ENCODE assay signal across 8 cellular contexts in genomic region chr5:100901851-100902341, GRCh38. TPM values are rescaled to one million over a fixed set of nuclear protein-coding genes. Genes with fewer than 3 reads are reported as not detected.
DNase-seq lines count a peak whose midpoint lies in the region; ATAC-seq and TF ChIP-seq lines count a peak whose summit lies in the region.

No MANE protein-coding gene starts in this region.

- peaks cover 26% of the 10 kb centered on the region for H3K4me1 Mint-ChIP-seq in activated CD8-positive, alpha-beta memory T cell treated with anti-CD3 and anti-CD28 coated beads, Interleukin-2, amount 10 ng/mL, durations not matched to agents 7 days and 5 days
- peaks cover 35 to 46% of the 10 kb centered on the region in 2 donors for H3K4me1 Mint-ChIP-seq in natural killer cell treated with Interleukin-12 subunit alpha and Interleukin-12 subunit beta and Interleukin-15 and Interleukin-18, amount 100 ng/mL, for 72 hours (ENCODE audit: low read depth in 2 of 2)

- DNase-seq in MV-4-11 (lab: John Stamatoyannopoulos, UW) (peak; percentile 93), tibial nerve (ENCODE audit: low spot score in 2 of 2) (peak in 1 of 2 donors; percentile 50), cerebellar cortex (ENCODE audit: low spot score) (no peak)
- peak; percentile 75 for DNase-seq in activated CD8-positive, alpha-beta memory T cell treated with anti-CD3 and anti-CD28 coated beads, Interleukin-2, amount 10 ng/mL, durations not matched to agents 7 days and 5 days
- peak; percentile 75 for DNase-seq in natural killer cell treated with Interleukin-12 subunit alpha and Interleukin-12 subunit beta and Interleukin-15 and Interleukin-18, amount 100 ng/mL, for 72 hours (ENCODE audit: low spot score)

- peak overlapping the region; percentile 84 for H3K4me3 Mint-ChIP-seq in activated CD8-positive, alpha-beta memory T cell treated with anti-CD3 and anti-CD28 coated beads, Interleukin-2, amount 10 ng/mL, durations not matched to agents 7 days and 5 days
- H3K4me3 Mint-ChIP-seq in natural killer cell treated with Interleukin-12 subunit alpha and Interleukin-12 subunit beta and Interleukin-15 and Interleukin-18, amount 100 ng/mL, for 72 hours, result peak overlapping the region; percentile 99

- ATAC-seq in GM18858 (IDR thresholded peaks at IDR 0.05; ENCODE audit: unreplicated experiment) (peak; percentile 7), HG03439 (IDR thresholded peaks at IDR 0.05; ENCODE audit: unreplicated experiment) (no peak)
- no peak for ATAC-seq in activated CD8-positive, alpha-beta memory T cell treated with anti-CD3 and anti-CD28 coated beads, Interleukin-2, amount 10 ng/mL, durations not matched to agents 7 days and 5 days
- no peak for ATAC-seq in natural killer cell treated with Interleukin-12 subunit alpha and Interleukin-12 subunit beta and Interleukin-15 and Interleukin-18, amount 100 ng/mL, for 72 hours

- H3K9me3 Mint-ChIP-seq in activated CD8-positive, alpha-beta memory T cell treated with anti-CD3 and anti-CD28 coated beads, Interleukin-2, amount 10 ng/mL, durations not matched to agents 7 days and 5 days (ENCODE audit: low read depth), result no peaks in the 10 kb centered on the region
- no peaks in the 10 kb centered on the region for H3K9me3 Mint-ChIP-seq in natural killer cell treated with Interleukin-12 subunit alpha and Interleukin-12 subunit beta and Interleukin-15 and Interleukin-18, amount 100 ng/mL, for 72 hours

- TF ChIP-seq POLR2A in tibial nerve (IDR thresholded peaks at IDR 0.05), result no peak

- H3K9me3 ChIP-seq in esophagus (ENCODE audit: control insufficient read depth in 2 of 2, insufficient read depth in 1 of 2, low read depth in 1 of 2, low read length in 1 of 2), result no peaks in the 10 kb centered on the region
- H3K9me3 ChIP-seq in tibial nerve, result no peaks in the 10 kb centered on the region

- no peak for TF ChIP-seq CTCF in tibial nerve (IDR thresholded peaks at IDR 0.05)

- H3K36me3 ChIP-seq in esophagus (ENCODE audit: control insufficient read depth in 2 of 2, insufficient read depth in 2 of 2, low read length in 1 of 2) (no peaks in the 10 kb centered on the region), tibial nerve (no peaks in the 10 kb centered on the region)

- H3K27me3 ChIP-seq in esophagus (ENCODE audit: control insufficient read depth in 1 of 2, insufficient read depth in 2 of 2, low read length in 2 of 2) (no peaks in the 10 kb centered on the region), tibial nerve (peaks cover 0 to 5% of the 10 kb centered on the region in 2 donors)

- H3K27ac Mint-ChIP-seq in activated CD8-positive, alpha-beta memory T cell treated with anti-CD3 and anti-CD28 coated beads, Interleukin-2, amount 10 ng/mL, durations not matched to agents 7 days and 5 days, result peak overlapping the region; percentile 94
- peak overlapping the region; percentile 97 to 98 for H3K27ac Mint-ChIP-seq in natural killer cell treated with Interleukin-12 subunit alpha and Interleukin-12 subunit beta and Interleukin-15 and Interleukin-18, amount 100 ng/mL, for 72 hours

- H3K36me3 Mint-ChIP-seq in activated CD8-positive, alpha-beta memory T cell treated with anti-CD3 and anti-CD28 coated beads, Interleukin-2, amount 10 ng/mL, durations not matched to agents 7 days and 5 days, result peaks cover 33% of the 10 kb centered on the region
- peaks cover 31% of the 10 kb centered on the region for H3K36me3 Mint-ChIP-seq in natural killer cell treated with Interleukin-12 subunit alpha and Interleukin-12 subunit beta and Interleukin-15 and Interleukin-18, amount 100 ng/mL, for 72 hours

- CTCF ChIA-PET in activated CD8-positive, alpha-beta memory T cell treated with anti-CD3 and anti-CD28 coated beads, Interleukin-2, amount 10 ng/mL, durations not matched to agents 7 days and 5 days (lab: Charles Lee), result interaction anchor here (0.9 to 5.4 kb wide), 8 partner anchors 11 to 152 kb away, joined by 3 to 34 read pairs (median 5); no protein-coding TSS in a partner anchor

- H3K4me1 ChIP-seq in esophagus (ENCODE audit: control insufficient read depth in 2 of 2, insufficient read depth in 2 of 2, low read length in 1 of 2) (peaks cover 6 to 14% of the 10 kb centered on the region in 2 donors), tibial nerve (peaks cover 0 to 27% (median 1%) of the 10 kb centered on the region in 4 donors)

- H3K27ac ChIP-seq in esophagus (ENCODE audit: low read depth in 2 of 2, low read length in 1 of 2), result no peak overlapping the region
- H3K27ac ChIP-seq in tibial nerve, result peak overlapping the region in 3 of 4 donors; percentile 79 to 84 (median 80)

- WGBS in esophagus, 2 donors, result 2% methylated on average over 9 of the region's 9 CpGs
- 4% methylated on average over 9 of the region's 9 CpGs for WGBS in tibial nerve, 2 donors

- peak in 1 of 2 donors; percentile 75 for TF ChIP-seq EP300 in tibial nerve (IDR thresholded peaks at IDR 0.05)

- no peaks in the 10 kb centered on the region for H3K27me3 Mint-ChIP-seq in activated CD8-positive, alpha-beta memory T cell treated with anti-CD3 and anti-CD28 coated beads, Interleukin-2, amount 10 ng/mL, durations not matched to agents 7 days and 5 days
- H3K27me3 Mint-ChIP-seq in natural killer cell treated with Interleukin-12 subunit alpha and Interleukin-12 subunit beta and Interleukin-15 and Interleukin-18, amount 100 ng/mL, for 72 hours, result no peaks in the 10 kb centered on the region

- H3K4me3 ChIP-seq in esophagus (ENCODE audit: low read depth in 1 of 2, low read length in 2 of 2), result peak overlapping the region; percentile 51 to 54
- peak overlapping the region; percentile 26 to 63 (median 42) for H3K4me3 ChIP-seq in tibial nerve

RNA-seq across cellular contexts. Expression of gene ST8SIA4, which starts 1.2 kb away (rescaled TPM):
- total RNA-seq in activated CD8-positive, alpha-beta memory T cell treated with anti-CD3 and anti-CD28 coated beads, Interleukin-2, amount 10 ng/mL, durations not matched to agents 7 days and 5 days, result 10 to 100 TPM; 53.3 to 59.3 TPM
- polyA plus RNA-seq in esophagus, result under 1 TPM; 0.35 to 0.36 TPM
- total RNA-seq in natural killer cell treated with Interleukin-12 subunit alpha and Interleukin-12 subunit beta and Interleukin-15 and Interleukin-18, amount 100 ng/mL, for 72 hours, result 100 to 1,000 TPM; 127 to 148 TPM
- 1 to 10 TPM; 1.8 to 5.7 (median 3.5) TPM for total RNA-seq in tibial nerve

Comparison
In these comparisons a context has a peak if more than half of its experiments do, and no peak if none do; other contexts are left out.
1. H3K27ac ChIP-seq: peak in tibial nerve (3 of 4); none in esophagus (0 of 2).
2. RNA of gene ST8SIA4, which starts 1.2 kb away (total RNA-seq): 127 to 148 TPM in natural killer cell treated with Interleukin-12 subunit alpha and Interleukin-12 subunit beta and Interleukin-15 and Interleukin-18, amount 100 ng/mL, for 72 hours and 53.3 to 59.3 TPM in activated CD8-positive, alpha-beta memory T cell treated with anti-CD3 and anti-CD28 coated beads, Interleukin-2, amount 10 ng/mL, durations not matched to agents 7 days and 5 days; 1.8 to 5.7 TPM in tibial nerve; every median in the first group is over 4 times any median in the second.